ENCODE assay signal across 18 cellular contexts in genomic region chr3:18366258-18366657, GRCh38. TPM values are rescaled to one million over a fixed set of nuclear protein-coding genes. Genes with fewer than 3 reads are reported as not detected.
DNase-seq lines count a peak whose midpoint lies in the region; ATAC-seq lines count a peak whose summit lies in the region.
"Had no signal": no experiment of that assay in that cellular context is flagged by ENCODE, and none has a peak within 500 bp of the region (broad histone marks: within the 10 kb centered on the region; RNA-seq: fewer than 3 reads in every experiment).

No MANE protein-coding gene starts in this region.

- intact Hi-C loops in activated CD4-positive, alpha-beta T cell treated with anti-CD3 and anti-CD28 coated beads for 36 hours (cut with DNase I, micrococcal nuclease): no loop called here
- intact Hi-C loops in activated T-helper 2 cell treated with anti-CD3 and anti-CD28 coated beads, Interferon-gamma antibody, Interleukin-2, Interleukin-4, amounts not matched to agents 10 μg/mL and 5 μg/mL and 100 μg/mL, durations not matched to agents 14 hours and 24 hours and 36 hours (cut with micrococcal nuclease): no loop called here

- no peaks in the 10 kb centered on the region for H3K9me3 Mint-ChIP-seq in activated CD4-positive, alpha-beta T cell treated with anti-CD3 and anti-CD28 coated beads for 36 hours (ENCODE audit: low read depth)
- H3K9me3 Mint-ChIP-seq in activated naive CD4-positive, alpha-beta T cell treated with anti-CD3 and anti-CD28 coated beads, Interleukin-2, amount 50 U/mL, for 72 hours: no peaks in the 10 kb centered on the region
- H3K9me3 Mint-ChIP-seq in activated T-helper 2 cell treated with anti-CD3 and anti-CD28 coated beads, Interferon-gamma antibody, Interleukin-2, Interleukin-4, amounts not matched to agents 10 μg/mL and 5 μg/mL and 100 μg/mL, durations not matched to agents 14 hours and 24 hours and 36 hours: no peaks in the 10 kb centered on the region
- no peaks in the 10 kb centered on the region for H3K9me3 Mint-ChIP-seq in stimulated activated effector memory CD8-positive, alpha-beta T cell treated with anti-CD3 and anti-CD28 coated beads, Interleukin-12 subunit alpha, Interleukin-12 subunit beta, amount 100 ng/mL, for 72 hours

- peaks cover 70% of the 10 kb centered on the region for H3K4me1 Mint-ChIP-seq in activated CD4-positive, alpha-beta T cell treated with anti-CD3 and anti-CD28 coated beads for 36 hours
- H3K4me1 Mint-ChIP-seq in activated T-helper 2 cell treated with anti-CD3 and anti-CD28 coated beads, Interferon-gamma antibody, Interleukin-2, Interleukin-4, amounts not matched to agents 10 μg/mL and 5 μg/mL and 100 μg/mL, durations not matched to agents 14 hours and 24 hours and 36 hours (ENCODE audit: low read depth): peaks cover 58% of the 10 kb centered on the region
- peaks cover 57% of the 10 kb centered on the region for H3K4me1 Mint-ChIP-seq in stimulated activated effector memory CD8-positive, alpha-beta T cell treated with anti-CD3 and anti-CD28 coated beads, Interleukin-12 subunit alpha, Interleukin-12 subunit beta, amount 100 ng/mL, for 72 hours

- peak overlapping the region; percentile 90 for H3K27ac Mint-ChIP-seq in activated CD4-positive, alpha-beta T cell treated with anti-CD3 and anti-CD28 coated beads for 36 hours
- peak overlapping the region; percentile 71 to 87 for H3K27ac Mint-ChIP-seq in activated naive CD4-positive, alpha-beta T cell treated with anti-CD3 and anti-CD28 coated beads, Interleukin-2, amount 50 U/mL, for 72 hours
- H3K27ac Mint-ChIP-seq in activated T-helper 2 cell treated with anti-CD3 and anti-CD28 coated beads, Interferon-gamma antibody, Interleukin-2, Interleukin-4, amounts not matched to agents 10 μg/mL and 5 μg/mL and 100 μg/mL, durations not matched to agents 14 hours and 24 hours and 36 hours: peak overlapping the region; percentile 25
- peak overlapping the region; percentile 35 for H3K27ac Mint-ChIP-seq in stimulated activated effector memory CD8-positive, alpha-beta T cell treated with anti-CD3 and anti-CD28 coated beads, Interleukin-12 subunit alpha, Interleukin-12 subunit beta, amount 100 ng/mL, for 72 hours

- POLR2A ChIA-PET in activated CD4-positive, alpha-beta T cell treated with anti-CD3 and anti-CD28 coated beads for 36 hours (lab: Charles Lee): interaction anchor here (0.7 kb wide), 1 partner anchor 418 kb away, joined by 4 read pairs; no protein-coding TSS in a partner anchor

- no peaks in the 10 kb centered on the region for H3K27me3 Mint-ChIP-seq in activated CD4-positive, alpha-beta T cell treated with anti-CD3 and anti-CD28 coated beads for 36 hours
- no peaks in the 10 kb centered on the region for H3K27me3 Mint-ChIP-seq in activated T-helper 2 cell treated with anti-CD3 and anti-CD28 coated beads, Interferon-gamma antibody, Interleukin-2, Interleukin-4, amounts not matched to agents 10 μg/mL and 5 μg/mL and 100 μg/mL, durations not matched to agents 14 hours and 24 hours and 36 hours (ENCODE audit: low read depth)
- H3K27me3 Mint-ChIP-seq: CD4-positive, alpha-beta memory T cell had no signal

- H3K36me3 Mint-ChIP-seq in activated CD4-positive, alpha-beta T cell treated with anti-CD3 and anti-CD28 coated beads for 36 hours (ENCODE audit: low read depth): peaks cover 82% of the 10 kb centered on the region
- peaks cover 24 to 84% of the 10 kb centered on the region in 2 donors for H3K36me3 Mint-ChIP-seq in activated naive CD4-positive, alpha-beta T cell treated with anti-CD3 and anti-CD28 coated beads, Interleukin-2, amount 50 U/mL, for 72 hours
- H3K36me3 Mint-ChIP-seq in activated T-helper 2 cell treated with anti-CD3 and anti-CD28 coated beads, Interferon-gamma antibody, Interleukin-2, Interleukin-4, amounts not matched to agents 10 μg/mL and 5 μg/mL and 100 μg/mL, durations not matched to agents 14 hours and 24 hours and 36 hours (ENCODE audit: low read depth): peaks cover 92% of the 10 kb centered on the region
- H3K36me3 Mint-ChIP-seq in stimulated activated effector memory CD8-positive, alpha-beta T cell treated with anti-CD3 and anti-CD28 coated beads, Interleukin-12 subunit alpha, Interleukin-12 subunit beta, amount 100 ng/mL, for 72 hours: peaks cover 100% of the 10 kb centered on the region

- no peak overlapping the region for H3K4me3 Mint-ChIP-seq in activated CD4-positive, alpha-beta T cell treated with anti-CD3 and anti-CD28 coated beads for 36 hours
- H3K4me3 Mint-ChIP-seq in activated T-helper 2 cell treated with anti-CD3 and anti-CD28 coated beads, Interferon-gamma antibody, Interleukin-2, Interleukin-4, amounts not matched to agents 10 μg/mL and 5 μg/mL and 100 μg/mL, durations not matched to agents 14 hours and 24 hours and 36 hours (ENCODE audit: low read depth): no peak overlapping the region
- no peak overlapping the region for H3K4me3 Mint-ChIP-seq in stimulated activated effector memory CD8-positive, alpha-beta T cell treated with anti-CD3 and anti-CD28 coated beads, Interleukin-12 subunit alpha, Interleukin-12 subunit beta, amount 100 ng/mL, for 72 hours
- H3K4me3 Mint-ChIP-seq: CD4-positive, alpha-beta memory T cell had no signal

- ATAC-seq in activated CD4-positive, alpha-beta T cell treated with anti-CD3 and anti-CD28 coated beads for 36 hours: no peak
- ATAC-seq in activated naive CD4-positive, alpha-beta T cell treated with anti-CD3 and anti-CD28 coated beads, Interleukin-2, amount 50 U/mL, for 72 hours: no peak
- no peak for ATAC-seq in stimulated activated effector memory CD8-positive, alpha-beta T cell treated with anti-CD3 and anti-CD28 coated beads, Interleukin-12 subunit alpha, Interleukin-12 subunit beta, amount 100 ng/mL, for 72 hours
- no peak for ATAC-seq in HG03175 (IDR thresholded peaks at IDR 0.05; ENCODE audit: unreplicated experiment)
- no peak for ATAC-seq in GM21825 (IDR thresholded peaks at IDR 0.05; ENCODE audit: unreplicated experiment)
- ATAC-seq: Panc1 had no signal

- CTCF ChIA-PET in activated CD4-positive, alpha-beta T cell treated with anti-CD3 and anti-CD28 coated beads for 36 hours (lab: Charles Lee): interaction anchor here (0.6 to 1.1 kb wide), 3 partner anchors 19 to 482 kb away, joined by 3 to 7 read pairs (median 5); no protein-coding TSS in a partner anchor

- DNase-seq in activated CD4-positive, alpha-beta T cell treated with anti-CD3 and anti-CD28 coated beads for 36 hours: no peak
- no peak for DNase-seq in activated CD4-positive, alpha-beta T cell treated with anti-CD3 and anti-CD28 coated beads for 48 hours
- DNase-seq in activated naive CD4-positive, alpha-beta T cell treated with anti-CD3 and anti-CD28 coated beads, Interleukin-2, amount 50 U/mL, for 72 hours (ENCODE audit: low spot score in 2 of 2): no peak
- no peak for DNase-seq in activated naive CD4-positive, alpha-beta T cell (lab: John Stamatoyannopoulos, UW)
- no peak for DNase-seq in activated T-helper 2 cell treated with anti-CD3 and anti-CD28 coated beads, Interferon-gamma antibody, Interleukin-2, Interleukin-4, amounts not matched to agents 10 μg/mL and 5 μg/mL and 100 μg/mL, durations not matched to agents 14 hours and 24 hours and 36 hours (ENCODE audit: low spot score)
- DNase-seq in stimulated activated effector memory CD8-positive, alpha-beta T cell treated with anti-CD3 and anti-CD28 coated beads, Interleukin-12 subunit alpha, Interleukin-12 subunit beta, amount 100 ng/mL, for 72 hours (ENCODE audit: low spot score in 2 of 2): no peak
- DNase-seq: 8988T; BE2C; CD4-positive, alpha-beta memory T cell; Kasumi-1; NCI-H1105; NCI-H1694 treated with DMSO at 0.1 percent for 48 hours; NCI-H2107; NCI-H2227 treated with DMSO at 0.1 percent for 48 hours; NCI-H524 had no signal

RNA-seq across cellular contexts. Expression of gene SATB1, which starts 58.9 kb away (rescaled TPM):
- 100 to 1,000 TPM; 471 to 590 TPM for total RNA-seq in activated CD4-positive, alpha-beta T cell treated with anti-CD3 and anti-CD28 coated beads for 36 hours
- 100 to 1,000 TPM; 279 to 444 TPM for total RNA-seq in activated naive CD4-positive, alpha-beta T cell treated with anti-CD3 and anti-CD28 coated beads, Interleukin-2, amount 50 U/mL, for 72 hours
- 831 and 866 TPM in 2 replicates for total RNA-seq in activated T-helper 2 cell treated with anti-CD3 and anti-CD28 coated beads, Interferon-gamma antibody, Interleukin-2, Interleukin-4, amounts not matched to agents 10 μg/mL and 5 μg/mL and 100 μg/mL, durations not matched to agents 14 hours and 24 hours and 36 hours

Comparison
In these comparisons a context has a peak if more than half of its experiments do, and no peak if none do; other contexts are left out.
1. H3K27ac Mint-ChIP-seq: peak in every context shown above with its lines; median percentile 90 in activated CD4-positive, alpha-beta T cell treated with anti-CD3 and anti-CD28 coated beads for 36 hours; 79 in activated naive CD4-positive, alpha-beta T cell treated with anti-CD3 and anti-CD28 coated beads, Interleukin-2, amount 50 U/mL, for 72 hours; 35 in stimulated activated effector memory CD8-positive, alpha-beta T cell treated with anti-CD3 and anti-CD28 coated beads, Interleukin-12 subunit alpha, Interleukin-12 subunit beta, amount 100 ng/mL, for 72 hours; 25 in activated T-helper 2 cell treated with anti-CD3 and anti-CD28 coated beads, Interferon-gamma antibody, Interleukin-2, Interleukin-4, amounts not matched to agents 10 μg/mL and 5 μg/mL and 100 μg/mL, durations not matched to agents 14 hours and 24 hours and 36 hours.